1 cellular context compared by ENCODE assay signal in the genomic region with DNA sequence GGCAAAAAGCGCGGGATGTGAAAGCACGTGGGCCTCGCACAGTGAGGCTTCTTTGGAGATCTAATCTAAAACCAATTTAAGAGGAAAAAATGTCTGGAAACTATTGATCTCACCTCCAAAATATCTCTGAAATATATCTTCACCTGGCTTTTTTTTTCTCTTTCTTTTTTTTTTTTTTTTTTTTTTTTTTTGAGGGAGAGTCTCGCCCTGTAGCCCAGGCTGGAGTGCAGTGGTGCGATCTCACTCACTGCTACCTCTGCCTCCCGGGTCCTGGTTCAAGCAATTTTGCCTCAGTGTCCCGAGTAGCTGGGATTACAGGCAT.
TF ChIP-seq lines count a peak whose summit lies in the region.

No MANE protein-coding gene starts in this region.

TF ChIP-seq in HepG2, 621 proteins besides CTCF, POLR2A, EP300 and RAD21 (continued from another document):
- TF ChIP-seq, protein P1, sequence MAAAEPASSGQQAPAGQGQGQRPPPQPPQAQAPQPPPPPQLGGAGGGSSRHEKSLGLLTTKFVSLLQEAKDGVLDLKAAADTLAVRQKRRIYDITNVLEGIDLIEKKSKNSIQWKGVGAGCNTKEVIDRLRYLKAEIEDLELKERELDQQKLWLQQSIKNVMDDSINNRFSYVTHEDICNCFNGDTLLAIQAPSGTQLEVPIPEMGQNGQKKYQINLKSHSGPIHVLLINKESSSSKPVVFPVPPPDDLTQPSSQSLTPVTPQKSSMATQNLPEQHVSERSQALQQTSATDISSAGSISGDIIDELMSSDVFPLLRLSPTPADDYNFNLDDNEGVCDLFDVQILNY (CRISPR knock-in tag; conservative IDR thresholded peaks at IDR 0.05): no peak
- TF ChIP-seq, protein P2, sequence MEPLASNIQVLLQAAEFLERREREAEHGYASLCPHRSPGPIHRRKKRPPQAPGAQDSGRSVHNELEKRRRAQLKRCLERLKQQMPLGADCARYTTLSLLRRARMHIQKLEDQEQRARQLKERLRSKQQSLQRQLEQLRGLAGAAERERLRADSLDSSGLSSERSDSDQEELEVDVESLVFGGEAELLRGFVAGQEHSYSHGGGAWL (CRISPR knock-in tag; IDR thresholded peaks at IDR 0.05): no peak
- no peak for TF ChIP-seq NRL (CRISPR knock-in tag; IDR thresholded peaks at IDR 0.05; ENCODE audit: borderline replicate concordance)
